In genomic region chr2:182717451-182718215, GRCh38 we compare ENCODE assay signal across 8 cellular contexts. TPM values are rescaled to one million over a fixed set of nuclear protein-coding genes. Genes with fewer than 3 reads are reported as not detected.
DNase-seq lines count a peak whose midpoint lies in the region; ATAC-seq lines count a peak whose summit lies in the region.
"Had no signal": no experiment of that assay in that cellular context is flagged by ENCODE, and none has a peak within 500 bp of the region (broad histone marks: within the 10 kb centered on the region; RNA-seq: fewer than 3 reads in every experiment).

No MANE protein-coding gene starts in this region.

- H3K9me3 ChIP-seq in MG63, result no peaks in the 10 kb centered on the region

- ATAC-seq in GM18519 (IDR thresholded peaks at IDR 0.05; ENCODE audit: low FRiP score, unreplicated experiment), result peak; percentile 33
- peak; percentile 31 for ATAC-seq in GM21825 (IDR thresholded peaks at IDR 0.05; ENCODE audit: unreplicated experiment)
- ATAC-seq: naive thymus-derived CD8-positive, alpha-beta T cell had no signal

- peaks cover 7% of the 10 kb centered on the region for H3K27me3 Mint-ChIP-seq in T-helper 2 cell treated with Interferon-gamma antibody and Interleukin-4, amounts not matched to agents 5 μg/mL and 100 μg/mL, for 36 hours (ENCODE audit: low read depth)
- H3K27me3 Mint-ChIP-seq: naive thymus-derived CD8-positive, alpha-beta T cell had no signal

- H3K27me3 ChIP-seq in MG63, result no peaks in the 10 kb centered on the region

- DNase-seq in MG63 (no peak), globus pallidus (ENCODE audit: low spot score) (peak; percentile 2), iPS-NIHi7 (ENCODE audit: extremely low spot score) (no peak)
- no peak for DNase-seq in stimulated activated CD4-positive, alpha-beta T cell treated with anti-CD3 and anti-CD28 coated beads, Interleukin-4, amount 100 ng/mL, for 1 hour
- no peak for DNase-seq in T-helper 2 cell treated with Interferon-gamma antibody and Interleukin-4, amounts not matched to agents 5 μg/mL and 100 μg/mL, for 36 hours (ENCODE audit: low spot score)

- H3K4me1 Mint-ChIP-seq in T-helper 2 cell treated with Interferon-gamma antibody and Interleukin-4, amounts not matched to agents 5 μg/mL and 100 μg/mL, for 36 hours (ENCODE audit: low read depth), result peaks cover 11% of the 10 kb centered on the region

- H3K4me3 Mint-ChIP-seq in T-helper 2 cell treated with Interferon-gamma antibody and Interleukin-4, amounts not matched to agents 5 μg/mL and 100 μg/mL, for 36 hours, result no peak overlapping the region
- H3K4me3 Mint-ChIP-seq: naive thymus-derived CD8-positive, alpha-beta T cell had no signal

- peaks cover 26% of the 10 kb centered on the region for H3K36me3 ChIP-seq in MG63

- H3K36me3 Mint-ChIP-seq in T-helper 2 cell treated with Interferon-gamma antibody and Interleukin-4, amounts not matched to agents 5 μg/mL and 100 μg/mL, for 36 hours (ENCODE audit: low read depth), result peaks cover 3% of the 10 kb centered on the region

- H3K9me3 Mint-ChIP-seq in T-helper 2 cell treated with Interferon-gamma antibody and Interleukin-4, amounts not matched to agents 5 μg/mL and 100 μg/mL, for 36 hours, result no peaks in the 10 kb centered on the region
- H3K9me3 Mint-ChIP-seq: naive thymus-derived CD8-positive, alpha-beta T cell had no signal

- H3K4me3 ChIP-seq in MG63, result peak overlapping the region; percentile 97

- no peak overlapping the region for H3K27ac Mint-ChIP-seq in T-helper 2 cell treated with Interferon-gamma antibody and Interleukin-4, amounts not matched to agents 5 μg/mL and 100 μg/mL, for 36 hours
- H3K27ac Mint-ChIP-seq: naive thymus-derived CD8-positive, alpha-beta T cell had no signal

RNA-seq across cellular contexts. Expression of gene DNAJC10, which starts 1.6 kb away (rescaled TPM):
- total RNA-seq in MG63 (2014; rRNA removed; shearing (Covaris generic); ENCODE audit: low replicate concordance), result 84.5 and 86.0 TPM in 2 replicates
